Comparison of ENCODE assay signal across 11 cellular contexts in genomic region chr11:18578975-18579598, GRCh38. TPM values are rescaled to one million over a fixed set of nuclear protein-coding genes. Genes with fewer than 3 reads are reported as not detected.
DNase-seq lines count a peak whose midpoint lies in the region; ATAC-seq and TF ChIP-seq lines count a peak whose summit lies in the region.
"Had no signal": no experiment of that assay in that cellular context is flagged by ENCODE, and none has a peak within 500 bp of the region (broad histone marks: within the 10 kb centered on the region; RNA-seq: fewer than 3 reads in every experiment).

No MANE protein-coding gene starts in this region.

- intact Hi-C loops in Calu3 (cut with micrococcal nuclease; ENCODE audit: unreplicated experiment) (no loop called here), Right ventricle myocardium superior (cut with DNase I) (no loop called here), A673 (cut with micrococcal nuclease; ENCODE audit: unreplicated experiment) (no loop called here)

- ATAC-seq in Right ventricle myocardium superior (ENCODE audit: poor library complexity): no peak

- H3K27me3 ChIP-seq in hepatocyte (no peaks in the 10 kb centered on the region), A673 (replicated peaks; ENCODE audit: insufficient read depth, low read depth, low read length, poor library complexity) (no peaks in the 10 kb centered on the region)

- no peaks in the 10 kb centered on the region for H4K20me1 ChIP-seq in hepatocyte (ENCODE audit: insufficient read depth, poor library complexity, severe bottlenecking)

- H3K27ac ChIP-seq in hepatocyte: peak overlapping the region; percentile 68
- H3K27ac ChIP-seq in A673 (ENCODE audit: low read depth, low read length, poor library complexity, severe bottlenecking): no peak overlapping the region

- 66% methylated on average over 14 of the region's 14 CpGs for WGBS in hepatocyte (ENCODE audit: low lambda C conversion rate, missing lambda C conversion rate)

- H3K4me3 ChIP-seq in hepatocyte (no peak overlapping the region), A673 (ENCODE audit: low read depth, low read length, poor library complexity, severe bottlenecking) (no peak overlapping the region)

- H3K27ac Mint-ChIP-seq in Calu3 (ENCODE audit: unreplicated experiment): peak overlapping the region; percentile 75

- POLR2A ChIA-PET in A673 (lab: Charles Lee; ENCODE audit: low non-redundant PET): no interaction called here

- peaks cover 7% of the 10 kb centered on the region for H3K4me1 Mint-ChIP-seq in Calu3 (ENCODE audit: low read depth, unreplicated experiment)

- H3K9me3 ChIP-seq in hepatocyte (ENCODE audit: low read depth) (no peaks in the 10 kb centered on the region), A673 (ENCODE audit: low read depth, low read length, poor library complexity, severe bottlenecking) (no peaks in the 10 kb centered on the region)

- peaks cover 12% of the 10 kb centered on the region for H3K36me3 Mint-ChIP-seq in Calu3 (ENCODE audit: insufficient read depth, unreplicated experiment)

- no peaks in the 10 kb centered on the region for H3K9me3 Mint-ChIP-seq in Calu3 (ENCODE audit: low read depth, unreplicated experiment)

- no peaks in the 10 kb centered on the region for H3K9me2 ChIP-seq in hepatocyte (replicated peaks; ENCODE audit: insufficient read depth)

- H3K4me3 Mint-ChIP-seq in Calu3 (ENCODE audit: low read depth, unreplicated experiment): no peak overlapping the region

- H3K79me2 ChIP-seq in hepatocyte: peaks cover 4% of the 10 kb centered on the region

- H3K36me3 ChIP-seq in hepatocyte (replicated peaks; ENCODE audit: insufficient read depth, low read depth): no peaks in the 10 kb centered on the region
- H3K36me3 ChIP-seq in A673 (ENCODE audit: insufficient read depth, low read length, poor library complexity, severe bottlenecking): peaks cover 3% of the 10 kb centered on the region

- DNase-seq in Calu3 (peak; percentile 50), GM20000 (ENCODE audit: low spot score) (peak; percentile 34), NCI-H226 (peak; percentile 55), hepatocyte (ENCODE audit: low spot score) (peak; percentile 63), Right ventricle myocardium superior (no peak), A673 (ENCODE audit: low spot score) (no peak), AML-193 (lab: John Stamatoyannopoulos, UW) (no peak), AG08396 (ENCODE audit: low spot score) (no peak)
- DNase-seq: activated CD8-positive, alpha-beta memory T cell treated with anti-CD3 and anti-CD28 coated beads, Interleukin-2, amount 50 U/mL, for 4 hours; NCI-H774 had no signal

- H3K4me1 ChIP-seq in hepatocyte (ENCODE audit: insufficient read depth) (no peaks in the 10 kb centered on the region), A673 (ENCODE audit: insufficient read depth, low read length, poor library complexity, severe bottlenecking) (no peaks in the 10 kb centered on the region)

- CTCF ChIA-PET in Calu3 (lab: Charles Lee): interaction anchor here (0.6 to 1.4 kb wide), 4 partner anchors 22 to 143 kb away, joined by 3 to 8 read pairs (median 5); no protein-coding TSS in a partner anchor
- CTCF ChIA-PET in A673 (lab: Charles Lee): no interaction called here

- peak overlapping the region; percentile 64 for H3K4me2 ChIP-seq in hepatocyte

- no peak for TF ChIP-seq CTCF in Calu3 (IDR thresholded peaks at IDR 0.05; ENCODE audit: unreplicated experiment)
- no peak for TF ChIP-seq CTCF in GM20000 (IDR thresholded peaks at IDR 0.05; ENCODE audit: extremely low read depth, missing control alignments)
- TF ChIP-seq CTCF in hepatocyte (IDR thresholded peaks at IDR 0.05; ENCODE audit: poor library complexity): no peak
- TF ChIP-seq CTCF in A673 (conservative IDR thresholded peaks at IDR 0.05; ENCODE audit: low read depth, low read length): no peak

- H2AFZ ChIP-seq in hepatocyte: no peak overlapping the region

- H3K27me3 Mint-ChIP-seq in Calu3 (ENCODE audit: unreplicated experiment): no peaks in the 10 kb centered on the region

- BruUV-seq in Calu3 (replicated peaks; lab: Mats Ljungman, UMichigan) (no TSS peak), A673 (replicated peaks; lab: Mats Ljungman, UMichigan) (no TSS peak)

RNA-seq across cellular contexts. Expression of gene UEVLD, which starts 9.4 kb away (rescaled TPM):
- total RNA-seq in Calu3 (2022) (23.1 and 25.9 TPM in 2 replicates), hepatocyte (26.0 and 33.0 TPM in 2 replicates), Right ventricle myocardium superior (19.3 TPM), A673 (2021) (17.5 and 17.8 TPM in 2 replicates)
- polyA plus RNA-seq in hepatocyte: 11.5 and 11.8 TPM in 2 replicates

RNA-seq across cellular contexts. Expression of gene MISFA, which starts 20.5 kb away (rescaled TPM):
- total RNA-seq in Calu3 (2022) (5.5 and 7.3 TPM in 2 replicates), hepatocyte (1.8 TPM in 1 of 2 replicates, not detected in the other), Right ventricle myocardium superior (13.3 TPM), A673 (2021) (4.6 and 5.8 TPM in 2 replicates)
- polyA plus RNA-seq in hepatocyte: 2.0 and 3.2 TPM in 2 replicates
- total RNA-seq: G401 had no signal

RNA-seq across cellular contexts. Expression of gene TSG101, which starts 52.3 kb away (rescaled TPM):
- total RNA-seq in Calu3 (2022) (57.5 and 61.8 TPM in 2 replicates), hepatocyte (78.6 and 136 TPM in 2 replicates), Right ventricle myocardium superior (56.2 TPM), A673 (2021) (48.2 and 49.1 TPM in 2 replicates)
- 105 and 113 TPM in 2 replicates for polyA plus RNA-seq in hepatocyte

RNA-seq across cellular contexts. Expression of gene SPTY2D1, which starts 55.1 kb away (rescaled TPM):
- total RNA-seq in Calu3 (2022): 32.1 and 37.5 TPM in 2 replicates
- 23.8 and 24.1 TPM in 2 replicates for total RNA-seq in hepatocyte
- polyA plus RNA-seq in hepatocyte: 9.0 and 10.9 TPM in 2 replicates
- total RNA-seq in Right ventricle myocardium superior: 8.2 TPM
- 13.1 and 16.1 TPM in 2 replicates for total RNA-seq in A673 (2021)

Comparison
In these comparisons a context has a peak if more than half of its experiments do, and no peak if none do; other contexts are left out.
1. DNase-seq: peak in Calu3 (single experiment), GM20000 (single experiment), NCI-H226 (single experiment) and hepatocyte (single experiment); none in Right ventricle myocardium superior (single experiment), A673 (single experiment), AML-193 (0 of 2) and AG08396 (single experiment).